Comparison of ENCODE assay signal across 22 cellular contexts in the genomic region with DNA sequence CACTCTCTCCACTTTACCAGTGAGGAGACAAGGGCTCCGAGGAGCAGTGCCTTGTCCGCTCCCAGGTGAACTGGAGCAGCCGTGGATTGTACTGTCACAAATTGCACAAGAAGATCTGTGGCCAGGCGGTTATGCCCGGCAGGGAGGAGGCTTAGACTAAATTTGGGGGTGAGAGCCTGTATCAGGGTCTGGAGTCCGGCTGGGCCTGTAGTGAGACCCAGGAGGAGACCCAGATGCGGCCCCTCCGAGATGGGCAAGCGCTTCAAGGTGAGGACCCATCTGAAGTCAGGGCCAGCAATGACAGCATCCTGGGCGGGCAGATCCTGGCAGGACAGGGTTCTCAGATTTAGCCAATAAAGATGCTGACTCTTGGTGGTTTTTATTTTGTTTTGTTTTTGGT. TPM values are rescaled to one million over a fixed set of nuclear protein-coding genes. Genes with fewer than 3 reads are reported as not detected.
DNase-seq lines count a peak whose midpoint lies in the region; ATAC-seq and TF ChIP-seq lines count a peak whose summit lies in the region.
"Had no signal": no experiment of that assay in that cellular context is flagged by ENCODE, and none has a peak within 500 bp of the region (broad histone marks: within the 10 kb centered on the region; RNA-seq: fewer than 3 reads in every experiment).

No MANE protein-coding gene starts in this region.

- peak overlapping the region; percentile 10 for H3K4me3 ChIP-seq in trophoblast cell (ENCODE audit: low read depth, low read length)
- no peak overlapping the region for H3K4me3 ChIP-seq in CD4-positive, alpha-beta memory T cell (ENCODE audit: low read length in 2 of 2)
- H3K4me3 ChIP-seq: BLaER1, GM12878 had no signal

- CTCF ChIA-PET in CD4-positive, alpha-beta memory T cell (lab: Charles Lee; ENCODE audit: partially characterized antibody): no interaction called here

- no peaks in the 10 kb centered on the region for H3K79me1 ChIP-seq in trophoblast cell (ENCODE audit: low read length)

- no peak overlapping the region for H2AK5ac ChIP-seq in trophoblast cell (ENCODE audit: low read length)

- H3K18ac ChIP-seq in trophoblast cell (ENCODE audit: low read length): no peak overlapping the region

- H3K36me3 Mint-ChIP-seq in natural killer cell treated with Interleukin-12 subunit alpha and Interleukin-12 subunit beta and Interleukin-15 and Interleukin-18, amount 100 ng/mL, for 72 hours: no peaks in the 10 kb centered on the region
- no peaks in the 10 kb centered on the region for H3K36me3 Mint-ChIP-seq in natural killer cell
- H3K36me3 Mint-ChIP-seq in chondrocyte (ENCODE audit: low read depth): no peaks in the 10 kb centered on the region
- H3K36me3 Mint-ChIP-seq in CD4-positive, alpha-beta memory T cell: no peaks in the 10 kb centered on the region
- H3K36me3 Mint-ChIP-seq: CD14-positive monocyte; CD4-positive, CD25-positive, alpha-beta regulatory T cell; CD8-positive, alpha-beta T cell had no signal

- intact Hi-C loops in natural killer cell (cut with micrococcal nuclease): no loop called here
- intact Hi-C loops in CD4-positive, alpha-beta memory T cell (cut with micrococcal nuclease): no loop called here

- no peaks in the 10 kb centered on the region for H3K79me2 ChIP-seq in trophoblast cell (ENCODE audit: control insufficient read depth, insufficient read depth, low read length, poor library complexity)

- H2BK12ac ChIP-seq in trophoblast cell (ENCODE audit: low read length): no peak overlapping the region

- H3K4me1 Mint-ChIP-seq in natural killer cell treated with Interleukin-12 subunit alpha and Interleukin-12 subunit beta and Interleukin-15 and Interleukin-18, amount 100 ng/mL, for 72 hours (ENCODE audit: low read depth in 2 of 2): no peaks in the 10 kb centered on the region
- H3K4me1 Mint-ChIP-seq in natural killer cell (no peaks in the 10 kb centered on the region), chondrocyte (ENCODE audit: low read depth) (peaks cover 6% of the 10 kb centered on the region)
- H3K4me1 Mint-ChIP-seq in CD4-positive, alpha-beta memory T cell: no peaks in the 10 kb centered on the region
- H3K4me1 Mint-ChIP-seq: CD14-positive monocyte; CD4-positive, CD25-positive, alpha-beta regulatory T cell had no signal

- no peaks in the 10 kb centered on the region for H3K9me3 ChIP-seq in trophoblast cell (ENCODE audit: insufficient read depth, low read depth, low read length)
- H3K9me3 ChIP-seq in CD4-positive, alpha-beta memory T cell (ENCODE audit: control insufficient read depth in 1 of 2, low read length in 2 of 2): no peaks in the 10 kb centered on the region
- H3K9me3 ChIP-seq: BE2C, BLaER1 had no signal

- H3K4me2 ChIP-seq in trophoblast cell (ENCODE audit: low read length): no peak overlapping the region
- H3K4me2 ChIP-seq: BLaER1 had no signal

- peaks cover 11 to 19% of the 10 kb centered on the region in 2 donors for H3K27me3 Mint-ChIP-seq in natural killer cell treated with Interleukin-12 subunit alpha and Interleukin-12 subunit beta and Interleukin-15 and Interleukin-18, amount 100 ng/mL, for 72 hours
- peaks cover 14% of the 10 kb centered on the region in 2 donors for H3K27me3 Mint-ChIP-seq in natural killer cell (ENCODE audit: low read depth in 2 of 2)
- H3K27me3 Mint-ChIP-seq in chondrocyte (ENCODE audit: low read depth): peaks cover 2% of the 10 kb centered on the region
- H3K27me3 Mint-ChIP-seq in CD4-positive, alpha-beta memory T cell: peaks cover 14 to 32% of the 10 kb centered on the region in 2 donors

- H2BK120ac ChIP-seq in trophoblast cell (ENCODE audit: insufficient read depth, low read length, poor library complexity): no peak overlapping the region

- no peak overlapping the region for H3K23ac ChIP-seq in trophoblast cell (ENCODE audit: low read length)

- no peak overlapping the region for H3K4ac ChIP-seq in trophoblast cell (ENCODE audit: low read depth, low read length)

- no peaks in the 10 kb centered on the region for H3K27me3 ChIP-seq in trophoblast cell (ENCODE audit: insufficient read depth, low read length)
- no peaks in the 10 kb centered on the region for H3K27me3 ChIP-seq in CD4-positive, alpha-beta memory T cell (ENCODE audit: insufficient read depth, low read length)
- H3K27me3 ChIP-seq: BLaER1 had no signal

- no peak overlapping the region for H2BK5ac ChIP-seq in trophoblast cell (ENCODE audit: low read depth, low read length, poor library complexity)

- no peaks in the 10 kb centered on the region for H3K9me3 Mint-ChIP-seq in natural killer cell treated with Interleukin-12 subunit alpha and Interleukin-12 subunit beta and Interleukin-15 and Interleukin-18, amount 100 ng/mL, for 72 hours
- H3K9me3 Mint-ChIP-seq in natural killer cell (no peaks in the 10 kb centered on the region), chondrocyte (ENCODE audit: low read depth) (no peaks in the 10 kb centered on the region)
- peaks cover 0 to 4% (median 0%) of the 10 kb centered on the region in 8 donors for H3K9me3 Mint-ChIP-seq in CD4-positive, alpha-beta memory T cell
- H3K9me3 Mint-ChIP-seq: CD14-positive monocyte; CD8-positive, alpha-beta T cell had no signal

- H3K4me1 ChIP-seq in trophoblast cell (ENCODE audit: control insufficient read depth in 1 of 2, insufficient read depth in 2 of 2, low read length in 2 of 2): peaks cover 3% of the 10 kb centered on the region in 2 experiments
- H3K4me1 ChIP-seq in CD4-positive, alpha-beta memory T cell (ENCODE audit: insufficient read depth, low read length): no peaks in the 10 kb centered on the region
- H3K4me1 ChIP-seq: BE2C, BLaER1 had no signal

- no peak for TF ChIP-seq CTCF in natural killer cell (IDR thresholded peaks at IDR 0.05)
- TF ChIP-seq CTCF in chondrocyte (IDR thresholded peaks at IDR 0.05): no peak

- no peak overlapping the region for H3K27ac ChIP-seq in trophoblast cell (ENCODE audit: low read depth, low read length)
- no peak overlapping the region for H3K27ac ChIP-seq in CD4-positive, alpha-beta memory T cell (ENCODE audit: low read depth, low read length)
- H3K27ac ChIP-seq: BLaER1 had no signal

- no peak overlapping the region for H4K8ac ChIP-seq in trophoblast cell (ENCODE audit: low read depth, low read length)

- H2AFZ ChIP-seq in trophoblast cell (ENCODE audit: insufficient read depth, low read length, poor library complexity): no peak overlapping the region

- H3K27ac Mint-ChIP-seq in natural killer cell treated with Interleukin-12 subunit alpha and Interleukin-12 subunit beta and Interleukin-15 and Interleukin-18, amount 100 ng/mL, for 72 hours: no peak overlapping the region
- no peak overlapping the region for H3K27ac Mint-ChIP-seq in natural killer cell
- H3K27ac Mint-ChIP-seq in chondrocyte (ENCODE audit: unreplicated experiment): no peak overlapping the region
- no peak overlapping the region for H3K27ac Mint-ChIP-seq in CD4-positive, alpha-beta memory T cell
- H3K27ac Mint-ChIP-seq: CD14-positive monocyte; CD8-positive, alpha-beta T cell had no signal

- H3K9ac ChIP-seq in trophoblast cell (ENCODE audit: low read length): no peak overlapping the region
- H3K9ac ChIP-seq: BLaER1 had no signal

- POLR2A ChIA-PET in CD4-positive, alpha-beta memory T cell (lab: Charles Lee; ENCODE audit: partially characterized antibody): no interaction called here

- DNase-seq in natural killer cell treated with Interleukin-12 subunit alpha and Interleukin-12 subunit beta and Interleukin-15 and Interleukin-18, amount 100 ng/mL, for 72 hours (ENCODE audit: low spot score): peak; percentile 22
- DNase-seq in natural killer cell (no peak), chondrocyte (ENCODE audit: low spot score) (peak; percentile 68), trophoblast cell (no peak), GM03348 (ENCODE audit: low spot score) (no peak), NCI-H2227 treated with DMSO at 0.1 percent for 48 hours (lab: John Stamatoyannopoulos, UW) (no peak)
- DNase-seq in CD4-positive, alpha-beta memory T cell: no peak
- DNase-seq: 8988T; ACHN; BE2C; C1 segment of cervical spinal cord; Caco-2; Calu3; CD4-positive, CD25-positive, alpha-beta regulatory T cell; CD8-positive, alpha-beta T cell; DMS79 treated with DMSO at 0.1 percent for 48 hours; GF-D8 had no signal

- H3K14ac ChIP-seq in trophoblast cell (ENCODE audit: low read length): no peak overlapping the region

- peak in 1 of 2 donors; percentile 17 for ATAC-seq in natural killer cell treated with Interleukin-12 subunit alpha and Interleukin-12 subunit beta and Interleukin-15 and Interleukin-18, amount 100 ng/mL, for 72 hours
- ATAC-seq in natural killer cell: no peak
- ATAC-seq: CD8-positive, alpha-beta T cell; GM12878 had no signal

- WGBS in trophoblast cell (ENCODE audit: extremely low coverage, insufficient coverage, insufficient read length): no CpG with 5 or more reads among the region's 10 CpGs

- no peak overlapping the region for H4K91ac ChIP-seq in trophoblast cell (ENCODE audit: low read depth, low read length)

- no peaks in the 10 kb centered on the region for H3K36me3 ChIP-seq in trophoblast cell (ENCODE audit: control insufficient read depth in 1 of 2, insufficient read depth in 2 of 2, low read length in 2 of 2)
- no peaks in the 10 kb centered on the region for H3K36me3 ChIP-seq in CD4-positive, alpha-beta memory T cell (ENCODE audit: insufficient read depth, low read length)
- H3K36me3 ChIP-seq: BE2C, BLaER1 had no signal

- H4K12ac ChIP-seq in trophoblast cell (ENCODE audit: low read depth, low read length): no peak overlapping the region

- H3K4me3 Mint-ChIP-seq in natural killer cell treated with Interleukin-12 subunit alpha and Interleukin-12 subunit beta and Interleukin-15 and Interleukin-18, amount 100 ng/mL, for 72 hours: no peak overlapping the region
- H3K4me3 Mint-ChIP-seq in natural killer cell: no peak overlapping the region
- H3K4me3 Mint-ChIP-seq in chondrocyte (ENCODE audit: unreplicated experiment): no peak overlapping the region
- H3K4me3 Mint-ChIP-seq in CD4-positive, alpha-beta memory T cell: no peak overlapping the region
- H3K4me3 Mint-ChIP-seq: CD14-positive monocyte; CD4-positive, CD25-positive, alpha-beta regulatory T cell; CD8-positive, alpha-beta T cell had no signal

RNA-seq across cellular contexts. Expression of gene BANF2, which starts 27.6 kb away (rescaled TPM):
- not detected for total RNA-seq in natural killer cell treated with Interleukin-12 subunit alpha and Interleukin-12 subunit beta and Interleukin-15 and Interleukin-18, amount 100 ng/mL, for 72 hours
- total RNA-seq in natural killer cell: not detected
- total RNA-seq in chondrocyte: not detected in 3 replicates
- polyA plus RNA-seq in trophoblast cell (2013): not detected in 2 replicates
- total RNA-seq in CD4-positive, alpha-beta memory T cell: not detected
- polyA plus RNA-seq in CD4-positive, alpha-beta memory T cell: not detected
- total RNA-seq: A673; Calu3; CD4-positive, CD25-positive, alpha-beta regulatory T cell; CD8-positive, alpha-beta T cell; GM12878 had no signal
- polyA plus RNA-seq: AG04450; CD14-positive monocyte; CD4-positive, CD25-positive, alpha-beta regulatory T cell; GM12878 had no signal

RNA-seq across cellular contexts. Expression of gene RRBP1, which starts 45.3 kb away (rescaled TPM):
- total RNA-seq in natural killer cell treated with Interleukin-12 subunit alpha and Interleukin-12 subunit beta and Interleukin-15 and Interleukin-18, amount 100 ng/mL, for 72 hours: 100 to 1,000 TPM; 113 to 134 TPM
- total RNA-seq in natural killer cell (10 to 100 TPM; 88.3 to 95.4 (median 90.1) TPM), chondrocyte (459 to 621 TPM (median 460 TPM) in 3 replicates)
- 231 and 244 TPM in 2 replicates for polyA plus RNA-seq in trophoblast cell (2013)
- total RNA-seq in CD4-positive, alpha-beta memory T cell: 10 to 100 TPM; 28.0 to 33.7 TPM
- 10 to 100 TPM in 1 of 2 donors, under 1 TPM in 1; 0.63 to 13.9 TPM for polyA plus RNA-seq in CD4-positive, alpha-beta memory T cell

Comparison
In these comparisons a context has a peak if more than half of its experiments do, and no peak if none do; other contexts are left out.
1. DNase-seq: peak in natural killer cell treated with Interleukin-12 subunit alpha and Interleukin-12 subunit beta and Interleukin-15 and Interleukin-18, amount 100 ng/mL, for 72 hours (single experiment) and chondrocyte (single experiment); none in natural killer cell (single experiment), trophoblast cell (0 of 2), GM03348 (single experiment), NCI-H2227 treated with DMSO at 0.1 percent for 48 hours (single experiment) and CD4-positive, alpha-beta memory T cell (0 of 5).